ENCODE assay signal across 8 cellular contexts in genomic region chr14:54487771-54488170, GRCh38. TPM values are rescaled to one million over a fixed set of nuclear protein-coding genes. Genes with fewer than 3 reads are reported as not detected.
A peak's percentile ranks its signal among the peaks of the same experiment; 100 is the strongest.
DNase-seq lines count a peak whose midpoint lies in the region; ATAC-seq and TF ChIP-seq lines count a peak whose summit lies in the region.

No MANE protein-coding gene starts in this region.

- no peak overlapping the region for H2AFZ ChIP-seq in OCI-LY1 (ENCODE audit: low read length)

- intact Hi-C loops in dendritic cell treated with granulocyte-macrophage colony-stimulating factor and Interleukin-4, amounts not matched to agents 40 ng/mL and 50 ng/mL, for 4 days (cut with micrococcal nuclease) = loop anchor here (2.0 to 5.0 kb wide), 2 partner anchors 35 to 91 kb away; partner anchors contain the start of gene CDKN3
- intact Hi-C loops in mucosa of descending colon (cut with DNase I, micrococcal nuclease) = no loop called here

- no peaks in the 10 kb centered on the region for H3F3A ChIP-seq in OCI-LY1 (ENCODE audit: insufficient read depth, low read length)

- H3K9me3 ChIP-seq in OCI-LY1 (ENCODE audit: low read length) = no peaks in the 10 kb centered on the region
- H3K9me3 ChIP-seq in mucosa of descending colon = no peaks in the 10 kb centered on the region

- peak; percentile 8 for DNase-seq in NCI-H748 (lab: John Stamatoyannopoulos, UW; ENCODE audit: unreplicated experiment)
- DNase-seq in NCI-H748 treated with DMSO at 0.1 percent for 48 hours (lab: John Stamatoyannopoulos, UW) = no peak
- DNase-seq in mucosa of descending colon = no peak
- DNase-seq in cerebellar nuclear complex (lab: John Stamatoyannopoulos, UW) = no peak
- no peak for DNase-seq in NCI-H1436 (lab: John Stamatoyannopoulos, UW)

- H3K9me2 ChIP-seq in OCI-LY1 (ENCODE audit: low read depth, low read length) = no peaks in the 10 kb centered on the region

- H3K4me1 ChIP-seq in OCI-LY1 (ENCODE audit: insufficient read depth, low read length, severe bottlenecking) (peaks cover 38% of the 10 kb centered on the region), mucosa of descending colon (ENCODE audit: low read depth) (peaks cover 51% of the 10 kb centered on the region)

- peak overlapping the region; percentile 89 for H3K27ac Mint-ChIP-seq in dendritic cell treated with granulocyte-macrophage colony-stimulating factor and Interleukin-4, amounts not matched to agents 40 ng/mL and 50 ng/mL, for 4 days

- peaks cover 33% of the 10 kb centered on the region for H3K36me3 Mint-ChIP-seq in dendritic cell treated with granulocyte-macrophage colony-stimulating factor and Interleukin-4, amounts not matched to agents 40 ng/mL and 50 ng/mL, for 4 days (ENCODE audit: low read depth)

- no peaks in the 10 kb centered on the region for H3K27me3 Mint-ChIP-seq in dendritic cell treated with granulocyte-macrophage colony-stimulating factor and Interleukin-4, amounts not matched to agents 40 ng/mL and 50 ng/mL, for 4 days

- TF ChIP-seq CTCF in OCI-LY1 (IDR thresholded peaks at IDR 0.05; ENCODE audit: low read length) (no peak), mucosa of descending colon (IDR thresholded peaks at IDR 0.05) (no peak)

- H3K9ac ChIP-seq in OCI-LY1 (ENCODE audit: low read length) = peak overlapping the region; percentile 96

- H3K27ac ChIP-seq in OCI-LY1 (ENCODE audit: low read depth, low read length, poor library complexity, severe bottlenecking) = peak overlapping the region; percentile 19

- no peaks in the 10 kb centered on the region for H3K9me3 Mint-ChIP-seq in dendritic cell treated with granulocyte-macrophage colony-stimulating factor and Interleukin-4, amounts not matched to agents 40 ng/mL and 50 ng/mL, for 4 days

- ATAC-seq in mucosa of descending colon (peak; percentile 39), HG03135 (IDR thresholded peaks at IDR 0.05; ENCODE audit: unreplicated experiment) (no peak)

- peak overlapping the region; percentile 95 for H3K4me3 ChIP-seq in OCI-LY1 (ENCODE audit: low read depth, low read length, poor library complexity, severe bottlenecking)
- no peak overlapping the region for H3K4me3 ChIP-seq in mucosa of descending colon

- no peaks in the 10 kb centered on the region for H3K27me3 ChIP-seq in OCI-LY1 (ENCODE audit: insufficient read depth, low read length)

- H3K4me2 ChIP-seq in OCI-LY1 (ENCODE audit: low read length) = peak overlapping the region; percentile 86

- peaks cover 6% of the 10 kb centered on the region for H3K36me3 ChIP-seq in OCI-LY1 (ENCODE audit: insufficient read depth, low read length)
- no peaks in the 10 kb centered on the region for H3K36me3 ChIP-seq in mucosa of descending colon (ENCODE audit: low read depth)

- H4K20me1 ChIP-seq in OCI-LY1 (ENCODE audit: insufficient read depth, low read length) = no peaks in the 10 kb centered on the region

- peaks cover 44% of the 10 kb centered on the region for H3K79me2 ChIP-seq in OCI-LY1 (ENCODE audit: insufficient read depth, low read length)

- H3K4me1 Mint-ChIP-seq in dendritic cell treated with granulocyte-macrophage colony-stimulating factor and Interleukin-4, amounts not matched to agents 40 ng/mL and 50 ng/mL, for 4 days (ENCODE audit: low read depth) = peaks cover 75% of the 10 kb centered on the region

- H3K4me3 Mint-ChIP-seq in dendritic cell treated with granulocyte-macrophage colony-stimulating factor and Interleukin-4, amounts not matched to agents 40 ng/mL and 50 ng/mL, for 4 days = peak overlapping the region; percentile 70

RNA-seq across cellular contexts. Expression of gene GMFB, which starts 1.0 kb away (rescaled TPM):
- total RNA-seq in mucosa of descending colon = 10 to 100 TPM; 55.7 to 74.4 (median 57.5) TPM

RNA-seq across cellular contexts. Expression of gene CGRRF1, which starts 21.9 kb away (rescaled TPM):
- 10 to 100 TPM; 17.0 to 25.2 (median 22.5) TPM for total RNA-seq in mucosa of descending colon

RNA-seq across cellular contexts. Expression of gene CNIH1, which starts 46.6 kb away (rescaled TPM):
- 100 to 1,000 TPM in 2 of 3 donors, 10 to 100 TPM in 1; 99.9 to 115 (median 101) TPM for total RNA-seq in mucosa of descending colon
